In the genomic region with DNA sequence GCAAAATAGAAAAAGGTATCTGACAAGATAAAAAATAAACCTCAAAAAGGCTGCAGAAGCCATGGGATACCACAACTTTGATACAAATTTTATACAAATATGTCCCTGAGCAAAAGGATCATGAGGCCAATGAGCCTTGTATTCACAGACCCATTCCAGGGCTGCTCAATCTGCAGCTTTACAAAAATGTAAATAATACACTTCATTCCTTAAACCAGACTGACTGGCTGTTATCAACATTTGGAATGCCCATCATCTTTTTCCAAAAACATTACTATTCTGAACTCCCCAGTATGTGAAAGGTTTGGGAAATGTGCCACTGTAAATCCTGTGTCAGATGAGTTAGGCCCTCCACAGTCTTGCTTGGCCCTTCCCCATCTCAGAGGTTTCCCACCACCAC, we compare ENCODE assay signal across 17 cellular contexts. TPM values are rescaled to one million over a fixed set of nuclear protein-coding genes. Genes with fewer than 3 reads are reported as not detected.
DNase-seq lines count a peak whose midpoint lies in the region; ATAC-seq and TF ChIP-seq lines count a peak whose summit lies in the region.
"Had no signal": no experiment of that assay in that cellular context is flagged by ENCODE, and none has a peak within 500 bp of the region (broad histone marks: within the 10 kb centered on the region; RNA-seq: fewer than 3 reads in every experiment).

No MANE protein-coding gene starts in this region.

- no peaks in the 10 kb centered on the region for H3K9me3 ChIP-seq in psoas muscle
- H3K9me3 ChIP-seq in testis: no peaks in the 10 kb centered on the region
- H3K9me3 ChIP-seq in mucosa of descending colon: no peaks in the 10 kb centered on the region
- H3K9me3 ChIP-seq: A549 had no signal

- H3K4me3 ChIP-seq in dorsolateral prefrontal cortex (no peak overlapping the region), psoas muscle (no peak overlapping the region), testis (no peak overlapping the region), mucosa of descending colon (no peak overlapping the region)
- H3K4me3 ChIP-seq: A549, GM12878 had no signal

- no peaks in the 10 kb centered on the region for H3K27me3 ChIP-seq in dorsolateral prefrontal cortex
- no peaks in the 10 kb centered on the region for H3K27me3 ChIP-seq in psoas muscle (ENCODE audit: insufficient read depth in 3 of 3, low read length in 2 of 3)
- no peaks in the 10 kb centered on the region for H3K27me3 ChIP-seq in testis

- no peak for DNase-seq in dorsolateral prefrontal cortex
- no peak for DNase-seq in psoas muscle
- no peak for DNase-seq in testis
- no peak for DNase-seq in GM19240 (ENCODE audit: insufficient read length, low spot score)
- no peak for DNase-seq in mucosa of descending colon
- DNase-seq: CD4-positive, alpha-beta memory T cell; DMS53; EL; GOT3; NCI-H1092 treated with DMSO at 0.1 percent for 48 hours; NCI-H146; NCI-H2081 treated with DMSO at 0.1 percent for 48 hours had no signal

- H3K27ac ChIP-seq in VCaP: peak overlapping the region; percentile 24; the same call in 1 of the 2 replicates
- peak overlapping the region in 57 of 59 donors; percentile 13 to 99 (median 78) for H3K27ac ChIP-seq in dorsolateral prefrontal cortex
- peak overlapping the region; percentile 33 for H3K27ac ChIP-seq in psoas muscle
- H3K27ac ChIP-seq in testis: peak overlapping the region; percentile 5 to 39
- H3K27ac ChIP-seq: A549 had no signal

- intact Hi-C loops in dorsolateral prefrontal cortex (cut with DNase I): loop anchor here (5.0 to 10.0 kb wide), 3 partner anchors 67 to 237 kb away; partner anchors contain the start of genes CCDC158 (in 1 of the 2), FAM47E (in 1 of the 2) and STBD1 (in 1 of the 2)
- intact Hi-C loops in psoas muscle (cut with DNase I): loop anchor here in 1 of 2 donors (10.0 kb wide), 1 partner anchor 237 kb away; the partner anchor contains the start of gene CCDC158
- intact Hi-C loops in testis (cut with DNase I; ENCODE audit: low total_unique reads): no loop called here
- intact Hi-C loops in mucosa of descending colon (cut with DNase I, micrococcal nuclease): loop anchor here in 1 of 2 donors (10.0 kb wide), 1 partner anchor 187 kb away; no protein-coding TSS in a partner anchor

- TF ChIP-seq CTCF in VCaP (conservative IDR thresholded peaks at IDR 0.05): no peak
- no peak for TF ChIP-seq CTCF in dorsolateral prefrontal cortex (IDR thresholded peaks at IDR 0.05 in 54 of 56, conservative IDR thresholded peaks at IDR 0.05 in 2 of 56; ENCODE audit: low read depth in 1 of 56, partially characterized antibody in 56 of 56)
- no peak for TF ChIP-seq CTCF in psoas muscle (IDR thresholded peaks at IDR 0.05)
- no peak for TF ChIP-seq CTCF in testis (IDR thresholded peaks at IDR 0.05)
- TF ChIP-seq CTCF in mucosa of descending colon (IDR thresholded peaks at IDR 0.05): no peak

- no peak for TF ChIP-seq POLR2A in testis (IDR thresholded peaks at IDR 0.05)

- H3K36me3 ChIP-seq in psoas muscle (ENCODE audit: insufficient read depth in 1 of 2, low read depth in 1 of 2): peaks cover 0 to 52% of the 10 kb centered on the region in 2 donors
- H3K36me3 ChIP-seq in testis (ENCODE audit: low read depth, missing control alignments): no peaks in the 10 kb centered on the region
- no peaks in the 10 kb centered on the region for H3K36me3 ChIP-seq in mucosa of descending colon (ENCODE audit: low read depth)

- H3K4me1 ChIP-seq in psoas muscle (peaks cover 44% of the 10 kb centered on the region), testis (peaks cover 4% of the 10 kb centered on the region), mucosa of descending colon (ENCODE audit: low read depth) (peaks cover 3% of the 10 kb centered on the region)
- H3K4me1 ChIP-seq: A549 had no signal

- ATAC-seq in psoas muscle (no peak), GM19351 (IDR thresholded peaks at IDR 0.05; ENCODE audit: unreplicated experiment) (no peak), mucosa of descending colon (no peak)
- ATAC-seq: A549, GM12878, Panc1 had no signal

RNA-seq across cellular contexts. Expression of gene SCARB2, which starts 25.5 kb away (rescaled TPM):
- total RNA-seq in dorsolateral prefrontal cortex: 100 to 1,000 TPM; 107 to 347 (median 169) TPM
- total RNA-seq in psoas muscle: 100 to 1,000 TPM; 109 to 199 (median 170) TPM
- polyA plus RNA-seq in psoas muscle: 100 to 1,000 TPM in 1 of 3 donors, 10 to 100 TPM in 2; 58.5 to 107 (median 81.7) TPM
- 100 to 1,000 TPM; 115 TPM for total RNA-seq in testis
- polyA plus RNA-seq in testis (ENCODE audit: insufficient read depth, low read depth, low replicate concordance): 79.0 TPM
- total RNA-seq in mucosa of descending colon: 100 to 1,000 TPM; 148 to 183 (median 172) TPM

RNA-seq across cellular contexts. Expression of gene NUP54, which starts 40.0 kb away (rescaled TPM):
- total RNA-seq in dorsolateral prefrontal cortex (10 to 100 TPM; 26.9 to 65.4 (median 45.4) TPM), psoas muscle (10 to 100 TPM; 14.1 to 25.9 (median 17.6) TPM), testis (10 to 100 TPM; 45.0 to 48.6 TPM), mucosa of descending colon (10 to 100 TPM; 32.1 to 40.3 (median 36.4) TPM)
- polyA plus RNA-seq in psoas muscle (10 to 100 TPM; 14.2 to 26.0 (median 25.4) TPM), testis (ENCODE audit: insufficient read depth, low read depth, low replicate concordance) (39.0 TPM)

Comparison
In these comparisons a context has a peak if more than half of its experiments do, and no peak if none do; other contexts are left out.
1. H3K27ac ChIP-seq: peak in every context shown above with its lines; median percentile 78 in dorsolateral prefrontal cortex; 33 in psoas muscle; 24 in VCaP; 22 in testis.